21 cellular contexts compared by ENCODE assay signal in genomic region chr2:127671557-127672302, GRCh38. TPM values are rescaled to one million over a fixed set of nuclear protein-coding genes. Genes with fewer than 3 reads are reported as not detected.
A peak's percentile ranks its signal among the peaks of the same experiment; 100 is the strongest.
DNase-seq lines count a peak whose midpoint lies in the region; ATAC-seq, FAIRE-seq and TF ChIP-seq lines count a peak whose summit lies in the region.
"Had no signal": no experiment of that assay in that cellular context is flagged by ENCODE, and none has a peak within 500 bp of the region (broad histone marks: within the 10 kb centered on the region; RNA-seq: fewer than 3 reads in every experiment).

No MANE protein-coding gene starts in this region.

- peaks cover 2% of the 10 kb centered on the region; the same call in 1 of the 2 replicates for H3K79me1 ChIP-seq in H1 (ENCODE audit: low read depth, low read length)

- no peak for ATAC-seq in GM19463 (IDR thresholded peaks at IDR 0.05; ENCODE audit: unreplicated experiment)
- ATAC-seq: activated naive CD4-positive, alpha-beta T cell treated with anti-CD3 and anti-CD28 coated beads, Interleukin-2, amount 50 U/mL, for 72 hours; HCT116 had no signal

- TF ChIP-seq POLR2A in H1 (IDR thresholded peaks at IDR 0.05; ENCODE audit: control extremely low read depth in 1 of 2, low read depth in 2 of 2, low read length in 2 of 2), result no peak

- no peaks in the 10 kb centered on the region for H4K20me1 ChIP-seq in H1 (replicated peaks in 1 of 2; ENCODE audit: control insufficient read depth in 1 of 2, insufficient read depth in 2 of 2, low read length in 2 of 2)

- H3K18ac ChIP-seq in H1 (ENCODE audit: extremely low read depth, low read length), result no peak overlapping the region

- POLR2A ChIA-PET in H1 (lab: Charles Lee; ENCODE audit: partially characterized antibody), result interaction anchor here (1.4 kb wide), 1 partner anchor 31 kb away, joined by 4 read pairs; no protein-coding TSS in a partner anchor

- WGBS in H1 (ENCODE audit: extremely low coverage in 1 of 2, insufficient coverage in 1 of 2, insufficient read length in 1 of 2, insufficient replicate concordance in 2 of 2, low coverage in 1 of 2, low lambda C conversion rate in 2 of 2, missing lambda C conversion rate in 1 of 2), 2 experiments, result 92% methylated on average over 14 of the region's 14 CpGs; no CpG with 5 or more reads in 1 of the 2 experiments

- no peak overlapping the region for H2BK15ac ChIP-seq in H1 (ENCODE audit: low read length)

- H3K14ac ChIP-seq in H1 (ENCODE audit: insufficient read length), result no peak overlapping the region

- H2BK20ac ChIP-seq in H1 (ENCODE audit: low read length), result no peak overlapping the region

- no peak overlapping the region for H4K8ac ChIP-seq in H1 (ENCODE audit: extremely low read depth, insufficient read depth, low read length)

- H3K4ac ChIP-seq in H1 (replicated peaks; ENCODE audit: insufficient read length, low read depth, low read length), result no peak overlapping the region

- no peak overlapping the region for H3K56ac ChIP-seq in H1 (replicated peaks; ENCODE audit: insufficient read length, low read depth, low read length)

- H3K79me2 ChIP-seq in H1 (ENCODE audit: control insufficient read depth in 1 of 2, insufficient read depth in 2 of 2, low read length in 2 of 2), result no peaks in the 10 kb centered on the region

- no peak for TF ChIP-seq CTCF in H1 (IDR thresholded peaks at IDR 0.05; ENCODE audit: control extremely low read depth in 1 of 3, insufficient read depth in 1 of 3, low read depth in 1 of 3, low read length in 3 of 3)

- H3K36me3 ChIP-seq in H1 (ENCODE audit: control insufficient read depth in 2 of 4, insufficient read depth in 4 of 4, low read length in 3 of 4) (no peaks in the 10 kb centered on the region), subcutaneous abdominal adipose tissue (ENCODE audit: control insufficient read depth in 5 of 5, insufficient read depth in 5 of 5, low read length in 5 of 5) (peaks cover 0 to 5% (median 0%) of the 10 kb centered on the region in 5 donors)

- peak overlapping the region; percentile 90; the same call in 1 of the 2 replicates for H2AK5ac ChIP-seq in H1 (ENCODE audit: low read depth, low read length)

- H4K91ac ChIP-seq in H1 (replicated peaks; ENCODE audit: insufficient read length, low read length), result no peak overlapping the region

- H2BK5ac ChIP-seq in H1 (ENCODE audit: low read depth, low read length), result no peak overlapping the region

- H3K23me2 ChIP-seq in H1 (ENCODE audit: low read depth, low read length), result peaks cover 2% of the 10 kb centered on the region; the same call in 1 of the 2 replicates

- H3K9me3 ChIP-seq in H1 (ENCODE audit: insufficient read depth in 2 of 2, low read depth in 1 of 2, low read length in 1 of 2) (no peaks in the 10 kb centered on the region), subcutaneous abdominal adipose tissue (ENCODE audit: control insufficient read depth in 5 of 5, low read length in 5 of 5) (no peaks in the 10 kb centered on the region)

- FAIRE-seq in HTR-8/SVneo (lab: Jason Lieb, UNC), result peak; percentile 44
- no peak for FAIRE-seq in H1 (lab: Jason Lieb, UNC)

- H3K27me3 ChIP-seq in H1 (replicated peaks in 1 of 4; ENCODE audit: control insufficient read depth in 3 of 4, extremely low read depth in 1 of 4, insufficient read depth in 3 of 4, low read length in 3 of 4), result peaks cover 10 to 45% (median 28%) of the 10 kb centered on the region in 4 experiments
- peaks cover 0 to 3% (median 0%) of the 10 kb centered on the region in 5 donors for H3K27me3 ChIP-seq in subcutaneous abdominal adipose tissue (ENCODE audit: control insufficient read depth in 5 of 5, insufficient read depth in 4 of 5, low read length in 5 of 5)

- CTCF ChIA-PET in H1 (lab: Charles Lee; ENCODE audit: partially characterized antibody), result interaction anchor here (1.5 to 3.2 kb wide), 4 partner anchors 22 to 105 kb away, joined by 4 to 13 read pairs (median 7); no protein-coding TSS in a partner anchor

- H2AFZ ChIP-seq in H1 (ENCODE audit: low read length), result no peak overlapping the region

- peaks cover 0 to 4% (median 0%) of the 10 kb centered on the region in 4 experiments; a peak in 3 of 7 replicates for H3K4me1 ChIP-seq in H1 (replicated peaks in 1 of 4; ENCODE audit: control insufficient read depth in 3 of 4, insufficient read depth in 4 of 4, low read length in 3 of 4)
- peaks cover 5 to 57% (median 38%) of the 10 kb centered on the region in 5 donors for H3K4me1 ChIP-seq in subcutaneous abdominal adipose tissue (ENCODE audit: control insufficient read depth in 5 of 5, insufficient read depth in 5 of 5, low read length in 5 of 5)

- H4K5ac ChIP-seq in H1 (ENCODE audit: insufficient read length, low read depth, low read length), result no peak overlapping the region

- TF ChIP-seq RAD21 in H1 (IDR thresholded peaks at IDR 0.05 in 1 of 2, conservative IDR thresholded peaks at IDR 0.05 in 1 of 2; ENCODE audit: low read depth in 2 of 2, low read length in 2 of 2), result no peak

- DNase-seq in HTR-8/SVneo (ENCODE audit: insufficient read length, low spot score) (no peak), H1 (ENCODE audit: low read depth in 1 of 2, low spot score in 2 of 2) (peak in 1 of 2 experiments; percentile 37), mucosa of gallbladder (ENCODE audit: low spot score) (peak; percentile 8), NCI-H1694 treated with DMSO at 0.1 percent for 48 hours (lab: John Stamatoyannopoulos, UW) (no peak), UCSD-AML1 (lab: John Stamatoyannopoulos, UW; ENCODE audit: unreplicated experiment) (no peak)
- no peak for DNase-seq in stimulated activated naive CD4-positive, alpha-beta T cell treated with Interleukin-2 at 50 U/mL for 16 hours (lab: John Stamatoyannopoulos, UW)
- DNase-seq: activated CD4-positive, alpha-beta T cell treated with anti-CD3 and anti-CD28 coated beads, Interleukin-2, amount 50 U/mL, for 1 hour; KBM-7; MV-4-11; NCI-H1930; NCI-H446; NK-92 treated with Interleukin-12 subunit alpha and Interleukin-12 subunit beta, amount 100 ng/mL, for 24 hours; stimulated activated naive CD4-positive, alpha-beta T cell; SW 1271 had no signal

- H3K23ac ChIP-seq in H1 (ENCODE audit: insufficient read length), result no peak overlapping the region

- H3K9ac ChIP-seq in H1 (replicated peaks in 1 of 4; ENCODE audit: extremely low read depth in 1 of 4, low read depth in 3 of 4, low read length in 3 of 4) (no peak overlapping the region), subcutaneous abdominal adipose tissue (ENCODE audit: low read length in 5 of 5) (peak overlapping the region in 1 of 5 donors; percentile 56)

- TF ChIP-seq EP300 in H1 (IDR thresholded peaks at IDR 0.05; ENCODE audit: borderline replicate concordance in 1 of 2, low read depth in 2 of 2, low read length in 2 of 2), result no peak

- no peak overlapping the region for H2BK12ac ChIP-seq in H1 (ENCODE audit: low read depth, low read length)

- no peak overlapping the region for H2BK120ac ChIP-seq in H1 (replicated peaks; ENCODE audit: low read depth, low read length)

- H3K4me3 ChIP-seq in H1 (ENCODE audit: extremely low read depth in 1 of 4, insufficient read depth in 2 of 4, low read depth in 3 of 4, low read length in 4 of 4) (no peak overlapping the region), subcutaneous abdominal adipose tissue (ENCODE audit: low read depth in 1 of 5, low read length in 5 of 5) (peak overlapping the region in 3 of 5 donors; percentile 11 to 78 (median 76))

- H3K27ac ChIP-seq in H1 (ENCODE audit: low read depth, low read length), result no peak overlapping the region
- H3K27ac ChIP-seq in subcutaneous abdominal adipose tissue (ENCODE audit: low read depth, low read length), result peak overlapping the region; percentile 78
- H3K27ac ChIP-seq: epithelial cell of prostate had no signal

- H3K4me2 ChIP-seq in H1 (ENCODE audit: insufficient read depth in 1 of 2, low read depth in 2 of 2, low read length in 2 of 2), result no peak overlapping the region

TF ChIP-seq in H1, 55 proteins besides CTCF, POLR2A, EP300 and RAD21 (continues in another document):
- TF ChIP-seq CBX8 (IDR thresholded peaks at IDR 0.05; ENCODE audit: borderline replicate concordance, low read depth, low read length) (no peak), PHF8 (conservative IDR thresholded peaks at IDR 0.05; ENCODE audit: low read depth, low read length) (no peak), TEAD4 (IDR thresholded peaks at IDR 0.05; ENCODE audit: low read depth, low read length) (no peak), KDM1A (IDR thresholded peaks at IDR 0.05; ENCODE audit: borderline replicate concordance, low read length) (no peak), CEBPB (IDR thresholded peaks at IDR 0.05; ENCODE audit: low read depth, low read length) (no peak)

RNA-seq across cellular contexts. Expression of gene LIMS2, which starts 3.6 kb away (rescaled TPM):
- total RNA-seq in H1 (2021; fragmentation: NEBNext Ultra II Directional; extraction: Animal tissue kit (Norgen Biotek cat#: 25700)), result 4.8 and 4.9 TPM in 2 replicates
- polyA plus RNA-seq in H1 (2011; rRNA removed), result 3.3 and 5.1 TPM in 2 replicates
- polyA plus RNA-seq in H1 (2011; cell fraction: cytosol; rRNA removed), result 2.4 TPM
- polyA plus RNA-seq in H1 (2011; cell fraction: nucleus; rRNA removed), result 5.6 TPM
- polyA plus RNA-seq in H1 (2012, experiment 1 of 2), result 2.7 to 3.7 TPM (median 3.6 TPM) in 4 replicates
- polyA plus RNA-seq in H1 (2012, experiment 2 of 2), result 5.1 TPM
- 3.6 TPM for polyA plus RNA-seq in H1 (2013, experiment 1 of 2)
- 3.8 TPM for polyA plus RNA-seq in H1 (2013, experiment 2 of 2)
- polyA minus RNA-seq in H1 (2011; rRNA and poly(A)+ RNA removed), result 0.90 and 1.2 TPM in 2 replicates
- 1.5 TPM for polyA minus RNA-seq in H1 (2011; cell fraction: cytosol; rRNA and poly(A)+ RNA removed)
- 2.3 TPM for polyA minus RNA-seq in H1 (2011; cell fraction: nucleus; rRNA and poly(A)+ RNA removed)
- 104 TPM for total RNA-seq in mucosa of gallbladder

RNA-seq across cellular contexts. Expression of gene GPR17, which starts 25.8 kb away (rescaled TPM):
- not detected in 2 replicates for total RNA-seq in H1 (2021; fragmentation: NEBNext Ultra II Directional; extraction: Animal tissue kit (Norgen Biotek cat#: 25700))
- polyA plus RNA-seq in H1 (2011; rRNA removed), result 0.03 TPM in 2 replicates
- not detected for polyA plus RNA-seq in H1 (2011; cell fraction: cytosol; rRNA removed)
- polyA plus RNA-seq in H1 (2011; cell fraction: nucleus; rRNA removed), result 0.13 TPM
- polyA plus RNA-seq in H1 (2012, experiment 1 of 2), result 0.14 to 0.90 TPM (median 0.59 TPM) in 3 of 4 replicates, not detected in the other
- polyA plus RNA-seq in H1 (2012, experiment 2 of 2), result 0.09 TPM
- polyA plus RNA-seq in H1 (2013, experiment 1 of 2), result not detected
- not detected for polyA plus RNA-seq in H1 (2013, experiment 2 of 2)
- not detected in 2 replicates for polyA minus RNA-seq in H1 (2011; rRNA and poly(A)+ RNA removed)
- polyA minus RNA-seq in H1 (2011; cell fraction: cytosol; rRNA and poly(A)+ RNA removed), result not detected
- polyA minus RNA-seq in H1 (2011; cell fraction: nucleus; rRNA and poly(A)+ RNA removed), result not detected
- total RNA-seq in mucosa of gallbladder, result 0.17 TPM
- total RNA-seq: activated naive CD4-positive, alpha-beta T cell treated with anti-CD3 and anti-CD28 coated beads, Interleukin-2, amount 50 U/mL, for 72 hours; dermis microvascular lymphatic vessel endothelial cell; renal cortical epithelial cell had no signal

RNA-seq across cellular contexts. Expression of gene SFT2D3, which starts 29.6 kb away (rescaled TPM):
- total RNA-seq in H1 (2021; fragmentation: NEBNext Ultra II Directional; extraction: Animal tissue kit (Norgen Biotek cat#: 25700)), result 7.1 and 7.3 TPM in 2 replicates
- polyA plus RNA-seq in H1 (2011; rRNA removed), result 7.3 and 10.3 TPM in 2 replicates
- 11.5 TPM for polyA plus RNA-seq in H1 (2011; cell fraction: cytosol; rRNA removed)
- 5.6 TPM for polyA plus RNA-seq in H1 (2011; cell fraction: nucleus; rRNA removed)
- polyA plus RNA-seq in H1 (2012, experiment 1 of 2), result not detected in 4 replicates
- 5.5 TPM for polyA plus RNA-seq in H1 (2012, experiment 2 of 2)
- 11.1 TPM for polyA plus RNA-seq in H1 (2013, experiment 1 of 2)
- 10.8 TPM for polyA plus RNA-seq in H1 (2013, experiment 2 of 2)
- 5.5 and 5.6 TPM in 2 replicates for polyA minus RNA-seq in H1 (2011; rRNA and poly(A)+ RNA removed)
- 5.8 TPM for polyA minus RNA-seq in H1 (2011; cell fraction: cytosol; rRNA and poly(A)+ RNA removed)
- polyA minus RNA-seq in H1 (2011; cell fraction: nucleus; rRNA and poly(A)+ RNA removed), result 9.4 TPM
- 7.2 TPM for total RNA-seq in mucosa of gallbladder

Comparison
In these comparisons a context has a peak if more than half of its experiments do, and no peak if none do; other contexts are left out.
1. H3K4me3 ChIP-seq: peak in subcutaneous abdominal adipose tissue (3 of 5); none in H1 (0 of 4).
2. RNA of gene LIMS2, which starts 3.6 kb away (total RNA-seq): 104 TPM in mucosa of gallbladder (single experiment); 4.8 to 4.9 TPM in H1; every median in the first group is over 10 times any median in the second.